8 cellular contexts compared by ENCODE assay signal in the genomic region with DNA sequence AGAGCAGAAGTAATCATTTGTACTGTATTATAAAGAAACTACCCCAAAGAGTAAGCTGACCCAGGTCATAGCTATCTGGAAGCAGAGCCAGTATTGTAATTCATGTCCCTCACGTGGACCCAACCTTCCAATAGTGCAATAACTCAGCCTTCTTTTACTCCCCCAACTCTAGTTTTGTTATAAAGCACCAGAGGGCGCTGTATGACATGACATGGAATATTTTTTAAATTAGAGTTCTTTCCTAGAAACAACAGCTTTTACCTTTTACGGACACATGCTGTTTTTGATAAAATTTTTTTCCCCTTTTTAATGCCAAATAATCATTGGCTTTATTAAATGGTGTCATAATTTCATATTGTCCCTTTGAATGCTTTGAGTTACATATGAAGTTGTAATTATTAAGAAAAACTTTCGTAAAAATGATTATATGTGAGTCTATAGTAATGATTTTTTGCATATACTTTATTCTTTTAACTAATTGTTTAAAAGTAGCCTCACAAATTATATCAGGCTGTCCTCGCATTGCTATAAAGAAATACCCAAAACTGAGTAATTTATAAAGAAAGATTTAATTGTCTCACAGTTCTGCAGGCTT.
DNase-seq lines count a peak whose midpoint lies in the region; ATAC-seq, FAIRE-seq and TF ChIP-seq lines count a peak whose summit lies in the region.

No MANE protein-coding gene starts in this region.

- H3K79me2 ChIP-seq in GM12878 (ENCODE audit: control insufficient read depth, insufficient read depth, low read length) = no peaks in the 10 kb centered on the region

- no peaks in the 10 kb centered on the region for H3K9me3 ChIP-seq in GM12878 (replicated peaks; ENCODE audit: control insufficient read depth, insufficient read depth, low read length)
- H3K9me3 ChIP-seq in thoracic aorta = no peaks in the 10 kb centered on the region

- TF ChIP-seq CTCF in GM12878 (IDR thresholded peaks at IDR 0.05 in 2 of 3, conservative IDR thresholded peaks at IDR 0.05 in 1 of 3; ENCODE audit: control insufficient read depth in 2 of 3, extremely low read depth in 1 of 3, insufficient read depth in 1 of 3, low read depth in 3 of 3, low read length in 3 of 3) (peak; percentile 30 to 54 (median 39); a peak in 5 of 6 replicates), thoracic aorta (IDR thresholded peaks at IDR 0.05) (peak; percentile 61)

- no peaks in the 10 kb centered on the region for H3K9me3 Mint-ChIP-seq in immature natural killer cell

- no peak overlapping the region for H2AFZ ChIP-seq in GM12878 (ENCODE audit: control insufficient read depth, low read depth, low read length)

- H3K27me3 Mint-ChIP-seq in immature natural killer cell (ENCODE audit: low read depth in 3 of 3) = no peaks in the 10 kb centered on the region

- peak; percentile 21; the same call in 1 of the 2 replicates for TF ChIP-seq RAD21 in GM12878 (IDR thresholded peaks at IDR 0.05; ENCODE audit: insufficient read depth, low read depth, low read length)

- peak; percentile 58 for DNase-seq in Ammon's horn (ENCODE audit: low spot score)
- DNase-seq in GM19239 (ENCODE audit: insufficient read length, low spot score) = no peak
- DNase-seq in NCI-H446 (lab: John Stamatoyannopoulos, UW) = peak; percentile 25 to 60
- no peak for DNase-seq in GM12878 (ENCODE audit: low read depth, low spot score)
- DNase-seq in immature natural killer cell = peak in 2 of 3 donors; percentile 10 to 18
- DNase-seq in thoracic aorta (ENCODE audit: low spot score) = no peak

- H3K36me3 Mint-ChIP-seq in immature natural killer cell = peaks cover 15 to 38% (median 37%) of the 10 kb centered on the region in 3 donors

- FAIRE-seq in GM19239 (lab: Jason Lieb, UNC) (peak; percentile 57), GM12878 (lab: Jason Lieb, UNC) (peak; percentile 52)

- no peak overlapping the region for H3K4me2 ChIP-seq in GM12878 (ENCODE audit: control insufficient read depth, insufficient read depth)

- BruUV-seq in GM12878 (replicated peaks; lab: Mats Ljungman, UMichigan) = no TSS peak

- no peak overlapping the region for H3K4me3 Mint-ChIP-seq in immature natural killer cell

- SMC1A ChIA-PET in GM12878 (lab: Charles Lee; ENCODE audit: uncharacterized antibody, unreplicated experiment) = interaction anchor here (0.7 to 1.9 kb wide), 3 partner anchors 11 to 82 kb away, joined by 3 to 8 read pairs (median 5); no protein-coding TSS in a partner anchor

- CTCF ChIA-PET in GM12878 (lab: Yijun Ruan, JAX) = interaction anchor here (0.6 to 2.3 kb wide), 12 partner anchors 11 to 133 kb away, joined by 3 to 8 read pairs (median 4); no protein-coding TSS in a partner anchor

- H3K36me3 ChIP-seq in GM12878 (ENCODE audit: control insufficient read depth in 2 of 2, insufficient read depth in 2 of 2, low read length in 1 of 2) = peaks cover 0 to 15% of the 10 kb centered on the region in 2 experiments; a peak in 2 of 4 replicates
- peaks cover 6% of the 10 kb centered on the region for H3K36me3 ChIP-seq in thoracic aorta

- H3K27me3 ChIP-seq in GM12878 (replicated peaks in 1 of 2; ENCODE audit: control insufficient read depth in 2 of 2, insufficient read depth in 2 of 2, low read length in 1 of 2) = no peaks in the 10 kb centered on the region
- H3K27me3 ChIP-seq in thoracic aorta (replicated peaks; ENCODE audit: insufficient read depth) = no peaks in the 10 kb centered on the region

- WGBS in GM12878 (ENCODE audit: insufficient coverage, insufficient replicate concordance, low lambda C conversion rate, missing lambda C conversion rate) = 70% methylated on average over 5 of the region's 5 CpGs

- ATAC-seq in GM12878 = peak; percentile 90
- no peak for ATAC-seq in thoracic aorta (ENCODE audit: insufficient number of reproducible peaks, low FRiP score, low read depth)
- no peak for ATAC-seq in GM18861 (IDR thresholded peaks at IDR 0.05; ENCODE audit: unreplicated experiment)
- ATAC-seq in GM21515 (IDR thresholded peaks at IDR 0.05; ENCODE audit: unreplicated experiment) = no peak

- no peak overlapping the region for H3K9ac ChIP-seq in GM12878 (ENCODE audit: control insufficient read depth, insufficient read depth, low read length)

- TF ChIP-seq POLR2A in GM12878 (IDR thresholded peaks at IDR 0.05; ENCODE audit: low read depth, low read length) = no peak

- in situ Hi-C loops in GM12878 (cut with MboI) = no loop called here

- no peak for TF ChIP-seq EP300 in GM12878 (IDR thresholded peaks at IDR 0.05; ENCODE audit: borderline replicate concordance in 1 of 2, control insufficient read depth in 1 of 2, low read depth in 2 of 2, low read length in 2 of 2)

- H3K4me3 ChIP-seq in GM12878 (no peak overlapping the region), thoracic aorta (no peak overlapping the region)

- H3K4me1 ChIP-seq in GM12878 (ENCODE audit: control insufficient read depth, insufficient read depth, low read length) (no peaks in the 10 kb centered on the region), thoracic aorta (ENCODE audit: control insufficient read depth in 1 of 2, low read depth in 2 of 2) (no peaks in the 10 kb centered on the region)

- RAD21 ChIA-PET in GM12878 (lab: Charles Lee; ENCODE audit: unreplicated experiment) = no interaction called here

- H3K27ac Mint-ChIP-seq in immature natural killer cell = no peak overlapping the region

- H3K27ac ChIP-seq in GM12878 (ENCODE audit: control insufficient read depth, insufficient read depth) (no peak overlapping the region), thoracic aorta (no peak overlapping the region)

- H4K20me1 ChIP-seq in GM12878 (ENCODE audit: control insufficient read depth, insufficient read depth) = no peaks in the 10 kb centered on the region

- H3K4me1 Mint-ChIP-seq in immature natural killer cell = peaks cover 6 to 12% of the 10 kb centered on the region in 2 donors

- POLR2A ChIA-PET in GM12878 (lab: Charles Lee) = no interaction called here

- intact Hi-C loops in GM12878 (cut with micrococcal nuclease; ENCODE audit: unreplicated experiment) = loop anchor here (1.0 kb wide), 1 partner anchor 113 kb away; no protein-coding TSS in a partner anchor

TF ChIP-seq in GM12878, 131 proteins besides CTCF, POLR2A, EP300 and RAD21:
- TF ChIP-seq RELB (IDR thresholded peaks at IDR 0.05; ENCODE audit: low read depth) (no peak), RAD51 (IDR thresholded peaks at IDR 0.05) (peak; percentile 46; the same call in 1 of the 2 replicates), USF1 (IDR thresholded peaks at IDR 0.05; ENCODE audit: borderline replicate concordance, extremely low read length, insufficient read depth, low read depth, low read length) (peak; percentile 20), IKZF2 (IDR thresholded peaks at IDR 0.05) (no peak)
- TF ChIP-seq, protein P1, sequence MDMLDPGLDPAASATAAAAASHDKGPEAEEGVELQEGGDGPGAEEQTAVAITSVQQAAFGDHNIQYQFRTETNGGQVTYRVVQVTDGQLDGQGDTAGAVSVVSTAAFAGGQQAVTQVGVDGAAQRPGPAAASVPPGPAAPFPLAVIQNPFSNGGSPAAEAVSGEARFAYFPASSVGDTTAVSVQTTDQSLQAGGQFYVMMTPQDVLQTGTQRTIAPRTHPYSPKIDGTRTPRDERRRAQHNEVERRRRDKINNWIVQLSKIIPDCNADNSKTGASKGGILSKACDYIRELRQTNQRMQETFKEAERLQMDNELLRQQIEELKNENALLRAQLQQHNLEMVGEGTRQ (IDR thresholded peaks at IDR 0.05; ENCODE audit: borderline replicate concordance, low read depth, low read length) = peak; percentile 18; the same call in 1 of the 2 replicates

Comparison
In these comparisons a context has a peak if more than half of its experiments do, and no peak if none do; other contexts are left out.
1. DNase-seq: peak in Ammon's horn (single experiment), NCI-H446 (2 of 2) and immature natural killer cell (2 of 3); none in GM19239 (single experiment), GM12878 (single experiment) and thoracic aorta (single experiment).